ENCODE assay signal across 15 cellular contexts in genomic region chr4:143391895-143392294, GRCh38. TPM values are rescaled to one million over a fixed set of nuclear protein-coding genes. Genes with fewer than 3 reads are reported as not detected.
DNase-seq lines count a peak whose midpoint lies in the region; ATAC-seq and TF ChIP-seq lines count a peak whose summit lies in the region.
"Had no signal": no experiment of that assay in that cellular context is flagged by ENCODE, and none has a peak within 500 bp of the region (broad histone marks: within the 10 kb centered on the region; RNA-seq: fewer than 3 reads in every experiment).

No MANE protein-coding gene starts in this region.

- H3K36me3 ChIP-seq in upper lobe of left lung, result no peaks in the 10 kb centered on the region
- H3K36me3 ChIP-seq: WERI-Rb-1 had no signal

- in situ Hi-C loops in astrocyte of the spinal cord (cut with HindIII; ENCODE audit: low sequenced_read_pairs), result no loop called here

- H3K4me3 ChIP-seq in astrocyte of the spinal cord (ENCODE audit: low read depth, low read length) (no peak overlapping the region), upper lobe of left lung (no peak overlapping the region)

- DNase-seq in Right ventricle myocardium superior (no peak), Right ventricle myocardium inferior (ENCODE audit: missing footprints) (no peak), astrocyte of the spinal cord (ENCODE audit: low read depth, low spot score) (peak; percentile 26), iris pigment epithelial cell (ENCODE audit: low read depth) (peak; percentile 78), upper lobe of left lung (no peak), retina (no peak), activated gamma-delta T cell treated with Interleukin-2 at 50 U/mL for 16 hours (no peak)
- DNase-seq: activated CD8-positive, alpha-beta memory T cell treated with anti-CD3 and anti-CD28 coated beads for 24 hours; activated effector memory CD4-positive, alpha-beta T cell treated with anti-CD3 and anti-CD28 coated beads, Interleukin-2, amount 50 U/mL, for 16 hours; Calu3; kidney; SW 1271 had no signal

- TF ChIP-seq POLR2A in upper lobe of left lung (IDR thresholded peaks at IDR 0.05), result no peak

- TF ChIP-seq CTCF in astrocyte of the spinal cord (IDR thresholded peaks at IDR 0.05; ENCODE audit: low read depth, low read length) (no peak), upper lobe of left lung (IDR thresholded peaks at IDR 0.05) (no peak)

- ATAC-seq in Right ventricle myocardium superior (ENCODE audit: poor library complexity), result peak; percentile 36
- no peak for ATAC-seq in Right ventricle myocardium inferior
- ATAC-seq in upper lobe of left lung (ENCODE audit: low FRiP score in 2 of 2), result peak in 1 of 2 donors; percentile 27
- ATAC-seq in GM19395 (IDR thresholded peaks at IDR 0.05; ENCODE audit: unreplicated experiment), result no peak
- ATAC-seq: stimulated activated effector memory CD8-positive, alpha-beta T cell treated with anti-CD3 and anti-CD28 coated beads, Interleukin-12 subunit alpha, Interleukin-12 subunit beta, amount 100 ng/mL, for 72 hours had no signal

- no peaks in the 10 kb centered on the region for H3K27me3 ChIP-seq in upper lobe of left lung

- TF ChIP-seq EP300 in upper lobe of left lung (IDR thresholded peaks at IDR 0.05), result no peak

- peak overlapping the region in 3 of 4 donors; percentile 22 to 53 (median 23) for H3K27ac ChIP-seq in upper lobe of left lung
- H3K27ac ChIP-seq: WERI-Rb-1 had no signal

- intact Hi-C loops in Right ventricle myocardium superior (cut with DNase I) (no loop called here), Right ventricle myocardium inferior (cut with DNase I) (no loop called here)

- peaks cover 35 to 61% (median 59%) of the 10 kb centered on the region in 4 donors for H3K4me1 ChIP-seq in upper lobe of left lung

- H3K9me3 ChIP-seq in upper lobe of left lung, result no peaks in the 10 kb centered on the region

- 43 to 47% methylated on average over 3 of the region's 3 CpGs for WGBS in upper lobe of left lung, 2 donors

RNA-seq across cellular contexts. Expression of gene GAB1, which starts 55.2 kb away (rescaled TPM):
- total RNA-seq in Right ventricle myocardium superior (72.5 TPM), Right ventricle myocardium inferior (77.4 TPM), upper lobe of left lung (10 to 100 TPM; 47.1 to 77.6 (median 56.9) TPM)

Comparison
In these comparisons a context has a peak if more than half of its experiments do, and no peak if none do; other contexts are left out.
1. DNase-seq: peak in astrocyte of the spinal cord (single experiment) and iris pigment epithelial cell (single experiment); none in Right ventricle myocardium superior (single experiment), Right ventricle myocardium inferior (single experiment), upper lobe of left lung (0 of 2), retina (single experiment) and activated gamma-delta T cell treated with Interleukin-2 at 50 U/mL for 16 hours (single experiment).